In genomic region chr1:19046972-19047371, GRCh38 we compare ENCODE assay signal across 22 cellular contexts.
DNase-seq lines count a peak whose midpoint lies in the region; TF ChIP-seq lines count a peak whose summit lies in the region.
"Had no signal": no experiment of that assay in that cellular context is flagged by ENCODE, and none has a peak within 500 bp of the region (broad histone marks: within the 10 kb centered on the region; RNA-seq: fewer than 3 reads in every experiment).

No MANE protein-coding gene starts in this region.

- H3K27ac Mint-ChIP-seq in Calu3 (ENCODE audit: unreplicated experiment) = no peak overlapping the region

- H3K27me3 ChIP-seq in BLaER1 (no peaks in the 10 kb centered on the region), neuronal stem cell (ENCODE audit: control insufficient read depth in 3 of 3, insufficient read depth in 3 of 3, low read depth in 1 of 3, low read length in 3 of 3) (peaks cover 0 to 16% (median 0%) of the 10 kb centered on the region in 3 experiments)

- H3K14ac ChIP-seq in neuronal stem cell (ENCODE audit: low read length) = no peak overlapping the region

- H3K27me3 Mint-ChIP-seq in Calu3 (ENCODE audit: unreplicated experiment) = no peaks in the 10 kb centered on the region

- H2BK5ac ChIP-seq in neuronal stem cell (ENCODE audit: low read length) = no peak overlapping the region

- TF ChIP-seq CTCF in HEK293 (tag by site-specific recombination; IDR thresholded peaks at IDR 0.05) (no peak), Calu3 (IDR thresholded peaks at IDR 0.05; ENCODE audit: unreplicated experiment) (no peak)

- H2AFZ ChIP-seq in neuronal stem cell (ENCODE audit: low read length) = no peak overlapping the region

- BruUV-seq in Calu3 (replicated peaks; lab: Mats Ljungman, UMichigan) = no TSS peak

- intact Hi-C loops in Calu3 (cut with micrococcal nuclease; ENCODE audit: unreplicated experiment) = no loop called here

- H3K9me3 ChIP-seq in BLaER1 = no peaks in the 10 kb centered on the region
- H3K9me3 ChIP-seq in HEK293 (ENCODE audit: control insufficient read depth, insufficient read depth, low read depth, low read length) = no peaks in the 10 kb centered on the region
- H3K9me3 ChIP-seq in neuronal stem cell (replicated peaks in 1 of 2; ENCODE audit: control insufficient read depth in 2 of 2, insufficient read depth in 1 of 2, low read depth in 1 of 2, low read length in 2 of 2) = no peaks in the 10 kb centered on the region
- H3K9me3 ChIP-seq: SK-N-SH had no signal

- H3K4me1 ChIP-seq in BLaER1 = peaks cover 33% of the 10 kb centered on the region
- H3K4me1 ChIP-seq in HEK293 (ENCODE audit: control insufficient read depth, insufficient read depth, low read length) = no peaks in the 10 kb centered on the region
- peaks cover 4 to 5% of the 10 kb centered on the region in 2 donors for H3K4me1 ChIP-seq in neuronal stem cell (ENCODE audit: control insufficient read depth in 2 of 2, insufficient read depth in 1 of 2, low read depth in 1 of 2, low read length in 2 of 2)

- no peak overlapping the region for H3K4ac ChIP-seq in neuronal stem cell (ENCODE audit: low read length)

- no peak overlapping the region for H3K4me3 ChIP-seq in BLaER1
- no peak overlapping the region for H3K4me3 ChIP-seq in HEK293 (ENCODE audit: low read depth, low read length)
- H3K4me3 ChIP-seq in neuronal stem cell (ENCODE audit: low read length in 2 of 2) = no peak overlapping the region

- CTCF ChIA-PET in HEK293 (lab: Yijun Ruan, JAX) (interaction anchor here (0.6 to 1.0 kb wide), 2 partner anchors 27 to 140 kb away, joined by 3 read pairs; no protein-coding TSS in a partner anchor), Calu3 (lab: Charles Lee) (no interaction called here)

- H3K23ac ChIP-seq in neuronal stem cell (ENCODE audit: low read depth, low read length, poor library complexity) = no peak overlapping the region

- H2AK5ac ChIP-seq in neuronal stem cell (ENCODE audit: low read depth, low read length) = no peak overlapping the region

- no peak overlapping the region for H2BK120ac ChIP-seq in neuronal stem cell (ENCODE audit: low read depth, low read length)

- no peak overlapping the region for H2BK12ac ChIP-seq in neuronal stem cell (ENCODE audit: low read length)

- peak; percentile 45 for DNase-seq in islet precursor cell
- no peak for DNase-seq in neuronal stem cell (ENCODE audit: low spot score)
- DNase-seq in stimulated activated naive CD4-positive, alpha-beta T cell treated with Interleukin-2 at 50 U/mL for 16 hours (lab: John Stamatoyannopoulos, UW) = no peak
- DNase-seq in Calu3 = no peak
- no peak for DNase-seq in nucleus accumbens (lab: John Stamatoyannopoulos, UW)
- DNase-seq: ACHN; AML-193; EL; GOT3; KBM-7; NCI-H1092 treated with DMSO at 0.1 percent for 48 hours; NCI-H1436 treated with DMSO at 0.1 percent for 48 hours; NCI-H1930; NCI-H2227 treated with DMSO at 0.1 percent for 48 hours; NCI-H510A; NCI-H774; NK-92 treated with Interleukin-12 subunit alpha and Interleukin-12 subunit beta, amount 100 ng/mL, for 24 hours; SIG-M5 had no signal

- H3K36me3 ChIP-seq in BLaER1 (no peaks in the 10 kb centered on the region), HEK293 (ENCODE audit: control insufficient read depth in 2 of 2, insufficient read depth in 1 of 2, low read length in 2 of 2) (no peaks in the 10 kb centered on the region), neuronal stem cell (replicated peaks in 1 of 2; ENCODE audit: control insufficient read depth in 2 of 2, insufficient read depth in 2 of 2, low read length in 2 of 2) (no peaks in the 10 kb centered on the region)

- H2BK15ac ChIP-seq in neuronal stem cell (ENCODE audit: low read length) = no peak overlapping the region

- no CpG with 5 or more reads among the region's 5 CpGs for WGBS in neuronal stem cell (ENCODE audit: extremely low coverage in 2 of 2, insufficient read length in 2 of 2, insufficient replicate concordance in 1 of 2), 2 donors

- H4K91ac ChIP-seq in neuronal stem cell (ENCODE audit: low read depth, low read length, poor library complexity) = no peak overlapping the region

- H3K36me3 Mint-ChIP-seq in Calu3 (ENCODE audit: insufficient read depth, unreplicated experiment) = peaks cover 6% of the 10 kb centered on the region

- H3K4me1 Mint-ChIP-seq in Calu3 (ENCODE audit: low read depth, unreplicated experiment) = peaks cover 29% of the 10 kb centered on the region

- no peak overlapping the region for H4K8ac ChIP-seq in neuronal stem cell (ENCODE audit: low read depth, low read length)

- H3K9ac ChIP-seq in BLaER1 (no peak overlapping the region), neuronal stem cell (ENCODE audit: low read depth, low read length, poor library complexity) (no peak overlapping the region)
- H3K9ac ChIP-seq: SK-N-SH had no signal

- peak overlapping the region; percentile 43 for H3K4me2 ChIP-seq in BLaER1
- H3K4me2 ChIP-seq in neuronal stem cell (ENCODE audit: insufficient read depth, low read length, poor library complexity, severe bottlenecking) = no peak overlapping the region
- H3K4me2 ChIP-seq: SK-N-SH had no signal

- POLR2A ChIA-PET in HEK293 (lab: Yijun Ruan, JAX) = no interaction called here

- no peak overlapping the region for H3K27ac ChIP-seq in BLaER1
- no peak overlapping the region for H3K27ac ChIP-seq in HEK293 (ENCODE audit: extremely low read depth, low read depth, low read length)
- no peak overlapping the region for H3K27ac ChIP-seq in neuronal stem cell (replicated peaks; ENCODE audit: low read length)
- H3K27ac ChIP-seq: RWPE1 had no signal

- peak overlapping the region; percentile 23 for H3K18ac ChIP-seq in neuronal stem cell (ENCODE audit: low read length)

- H3K79me1 ChIP-seq in neuronal stem cell (ENCODE audit: low read depth, low read length) = no peaks in the 10 kb centered on the region

- H3K9me3 Mint-ChIP-seq in Calu3 (ENCODE audit: low read depth, unreplicated experiment) = no peaks in the 10 kb centered on the region

- no peaks in the 10 kb centered on the region for H4K20me1 ChIP-seq in BLaER1

- no peak overlapping the region for H3K4me3 Mint-ChIP-seq in Calu3 (ENCODE audit: low read depth, unreplicated experiment)

TF ChIP-seq in HEK293, 187 proteins besides CTCF, POLR2A, EP300 and RAD21:
- TF ChIP-seq ZEB2 (tag by site-specific recombination; IDR thresholded peaks at IDR 0.05) (no peak), EGR2 (tag by site-specific recombination; IDR thresholded peaks at IDR 0.05; ENCODE audit: low read depth) (peak; percentile 44; the same call in 1 of the 2 replicates), ZNF837 (tag by site-specific recombination; IDR thresholded peaks at IDR 0.05) (no peak), ZNF530 (tag by site-specific recombination; IDR thresholded peaks at IDR 0.05; ENCODE audit: low read depth) (no peak), ZNF449 (tag by site-specific recombination; IDR thresholded peaks at IDR 0.05) (no peak), ZNF501 (tag by site-specific recombination; IDR thresholded peaks at IDR 0.05) (no peak), ZFP69B (tag by site-specific recombination; IDR thresholded peaks at IDR 0.05) (no peak), KLF10 (tag by site-specific recombination; IDR thresholded peaks at IDR 0.05) (no peak), ZNF248 (tag by site-specific recombination; IDR thresholded peaks at IDR 0.05) (no peak), ZFP41 (tag by site-specific recombination; IDR thresholded peaks at IDR 0.05; ENCODE audit: borderline replicate concordance) (no peak), ZFHX2 (tag by site-specific recombination; conservative IDR thresholded peaks at IDR 0.05) (peak; percentile 43), WT1 (tag by site-specific recombination; IDR thresholded peaks at IDR 0.05) (no peak)
